8 cellular contexts compared by ENCODE assay signal in genomic region chrX:30888526-30889146, GRCh38. TPM values are rescaled to one million over a fixed set of nuclear protein-coding genes. Genes with fewer than 3 reads are reported as not detected.
A peak's percentile ranks its signal among the peaks of the same experiment; 100 is the strongest.
DNase-seq lines count a peak whose midpoint lies in the region; ATAC-seq and TF ChIP-seq lines count a peak whose summit lies in the region.

No MANE protein-coding gene starts in this region.

- peaks cover 10% of the 10 kb centered on the region for H3K4me1 ChIP-seq in vagina

- peak overlapping the region; percentile 70 for H3K27ac ChIP-seq in vagina

- peaks cover 23% of the 10 kb centered on the region for H3K9me3 Mint-ChIP-seq in nephron progenitor cell

- H3K27me3 ChIP-seq in vagina: no peaks in the 10 kb centered on the region

- TF ChIP-seq CTCF in nephron progenitor cell (IDR thresholded peaks at IDR 0.05) (no peak), vagina (IDR thresholded peaks at IDR 0.05) (no peak)

- intact Hi-C loops in vagina (cut with DNase I): no loop called here

- peak overlapping the region; percentile 89 for H3K4me3 Mint-ChIP-seq in nephron progenitor cell

- H3K4me1 Mint-ChIP-seq in nephron progenitor cell: peaks cover 18% of the 10 kb centered on the region

- TF ChIP-seq POLR2A in erythroblast (IDR thresholded peaks at IDR 0.05; ENCODE audit: low read length) (no peak), vagina (IDR thresholded peaks at IDR 0.05) (no peak)

- H3K27me3 Mint-ChIP-seq in nephron progenitor cell (ENCODE audit: low read depth, poor library complexity): no peaks in the 10 kb centered on the region

- no peak overlapping the region for H3K27ac Mint-ChIP-seq in nephron progenitor cell

- no peaks in the 10 kb centered on the region for H3K9me3 ChIP-seq in vagina

- no peaks in the 10 kb centered on the region for H3K36me3 Mint-ChIP-seq in nephron progenitor cell (ENCODE audit: low read depth)

- ATAC-seq in GM19455 (IDR thresholded peaks at IDR 0.05; ENCODE audit: unreplicated experiment) (peak; percentile 40), HG03520 (IDR thresholded peaks at IDR 0.05; ENCODE audit: unreplicated experiment) (peak; percentile 21)

- H3K4me3 ChIP-seq in vagina: peak overlapping the region; percentile 59 to 62

- no peaks in the 10 kb centered on the region for H3K36me3 ChIP-seq in vagina

- peak; percentile 35 for DNase-seq in COLO668 (lab: John Stamatoyannopoulos, UW; ENCODE audit: unreplicated experiment)
- peak; percentile 0 to 4 for DNase-seq in activated CD4-positive, alpha-beta T cell treated with anti-CD3 and anti-CD28 coated beads, Interleukin-2, amount 50 U/mL, for 4 hours
- DNase-seq in erythroblast (lab: John Stamatoyannopoulos, UW): peak; percentile 58 to 72
- DNase-seq in nephron progenitor cell: no peak
- DNase-seq in vagina (ENCODE audit: extremely low spot score in 2 of 2): no peak
- DNase-seq in NCI-H1105 treated with DMSO at 0.1 percent for 48 hours (lab: John Stamatoyannopoulos, UW): no peak

RNA-seq across cellular contexts. Expression of gene TAB3, which starts 0.4 kb away (rescaled TPM):
- 18.4 TPM for total RNA-seq in vagina

Comparison
In these comparisons a context has a peak if more than half of its experiments do, and no peak if none do; other contexts are left out.
1. DNase-seq: peak in COLO668 (single experiment), activated CD4-positive, alpha-beta T cell treated with anti-CD3 and anti-CD28 coated beads, Interleukin-2, amount 50 U/mL, for 4 hours (2 of 2) and erythroblast (2 of 2); none in nephron progenitor cell (single experiment), vagina (0 of 2) and NCI-H1105 treated with DMSO at 0.1 percent for 48 hours (single experiment).